14 cellular contexts compared by ENCODE assay signal in genomic region chr7:17062433-17063383, GRCh38.
DNase-seq lines count a peak whose midpoint lies in the region; ATAC-seq and TF ChIP-seq lines count a peak whose summit lies in the region.
"Had no signal": no experiment of that assay in that cellular context is flagged by ENCODE, and none has a peak within 500 bp of the region (broad histone marks: within the 10 kb centered on the region; RNA-seq: fewer than 3 reads in every experiment).

No MANE protein-coding gene starts in this region.

- intact Hi-C loops in activated naive CD4-positive, alpha-beta T cell treated with anti-CD3 and anti-CD28 coated beads for 36 hours (cut with micrococcal nuclease), result loop anchor here (1.0 to 5.0 kb wide), 5 partner anchors 75 to 468 kb away; partner anchors contain the start of gene AHR
- intact Hi-C loops in ascending aorta (cut with DNase I), result no loop called here

- H3K27ac Mint-ChIP-seq in activated naive CD4-positive, alpha-beta T cell treated with anti-CD3 and anti-CD28 coated beads for 36 hours, result no peak overlapping the region
- H3K27ac Mint-ChIP-seq: activated T-cell treated with anti-CD3 and anti-CD28 coated beads, Interleukin-2, amount 50 U/mL, for 72 hours; T-helper 2 cell treated with Interferon-gamma antibody and Interleukin-4, amounts not matched to agents 5 μg/mL and 100 μg/mL, for 36 hours had no signal

- POLR2A ChIA-PET in BJ (lab: Charles Lee), result no interaction called here

- CTCF ChIA-PET in BJ (lab: Yijun Ruan, JAX), result interaction anchor here (0.6 to 2.2 kb wide), 5 partner anchors 8 to 241 kb away, joined by 3 to 12 read pairs (median 3); no protein-coding TSS in a partner anchor
- CTCF ChIA-PET in activated naive CD4-positive, alpha-beta T cell treated with anti-CD3 and anti-CD28 coated beads for 36 hours (lab: Charles Lee), result interaction anchor here (0.9 to 3.8 kb wide), 9 partner anchors 9 to 239 kb away, joined by 3 to 15 read pairs (median 4); no protein-coding TSS in a partner anchor

- no peak overlapping the region for H3K27ac ChIP-seq in ascending aorta
- H3K27ac ChIP-seq: parathyroid adenoma, uterus had no signal

- peaks cover 2% of the 10 kb centered on the region for H3K4me1 Mint-ChIP-seq in activated naive CD4-positive, alpha-beta T cell treated with anti-CD3 and anti-CD28 coated beads for 36 hours (ENCODE audit: low read depth)

- H3K27me3 Mint-ChIP-seq in activated naive CD4-positive, alpha-beta T cell treated with anti-CD3 and anti-CD28 coated beads for 36 hours (ENCODE audit: low read depth), result no peaks in the 10 kb centered on the region

- DNase-seq in BJ (ENCODE audit: low read depth) (no peak), RKO (ENCODE audit: low spot score) (peak; percentile 33), fibroblast of peridontal ligament (ENCODE audit: extremely low read depth) (peak; percentile 34), NCI-H2171 (lab: John Stamatoyannopoulos, UW) (no peak), ascending aorta (ENCODE audit: low spot score in 2 of 2) (no peak)
- DNase-seq in activated naive CD4-positive, alpha-beta T cell treated with anti-CD3 and anti-CD28 coated beads for 36 hours, result no peak
- no peak for DNase-seq in stimulated activated CD4-positive, alpha-beta T cell treated with anti-CD3 and anti-CD28 coated beads, Interleukin-4, amount 100 ng/mL, for 24 hours
- DNase-seq: activated T-cell treated with anti-CD3 and anti-CD28 coated beads, Interleukin-2, amount 50 U/mL, for 72 hours; effector CD4-positive, alpha-beta T cell; NCI-H524 treated with DMSO at 0.1 percent for 48 hours; uterus had no signal

- H3K36me3 ChIP-seq in BJ (ENCODE audit: control insufficient read depth, insufficient read depth, low read length) (no peaks in the 10 kb centered on the region), ascending aorta (no peaks in the 10 kb centered on the region)
- H3K36me3 ChIP-seq: uterus had no signal

- no peak overlapping the region for H3K4me3 Mint-ChIP-seq in activated naive CD4-positive, alpha-beta T cell treated with anti-CD3 and anti-CD28 coated beads for 36 hours
- H3K4me3 Mint-ChIP-seq: activated T-cell treated with anti-CD3 and anti-CD28 coated beads, Interleukin-2, amount 50 U/mL, for 72 hours; T-helper 2 cell treated with Interferon-gamma antibody and Interleukin-4, amounts not matched to agents 5 μg/mL and 100 μg/mL, for 36 hours had no signal

- H3K4me3 ChIP-seq in BJ (ENCODE audit: low read depth, low read length), result no peak overlapping the region
- H3K4me3 ChIP-seq in ascending aorta, result no peak overlapping the region
- H3K4me3 ChIP-seq: uterus had no signal

- TF ChIP-seq CTCF in BJ (IDR thresholded peaks at IDR 0.05; ENCODE audit: insufficient read depth, low read depth, low read length) (0 out of 2 replicates have a peak, but pooled peaks have one; percentile 9), ascending aorta (IDR thresholded peaks at IDR 0.05) (peak in 1 of 3 experiments; percentile 18)

- H3K27me3 ChIP-seq in BJ (ENCODE audit: control insufficient read depth, insufficient read depth, low read length), result no peaks in the 10 kb centered on the region
- no peaks in the 10 kb centered on the region for H3K27me3 ChIP-seq in ascending aorta
- H3K27me3 ChIP-seq: uterus had no signal

- no peaks in the 10 kb centered on the region for H3K9me3 Mint-ChIP-seq in activated naive CD4-positive, alpha-beta T cell treated with anti-CD3 and anti-CD28 coated beads for 36 hours
- H3K9me3 Mint-ChIP-seq: activated T-cell treated with anti-CD3 and anti-CD28 coated beads, Interleukin-2, amount 50 U/mL, for 72 hours had no signal

- no peaks in the 10 kb centered on the region for H3K36me3 Mint-ChIP-seq in activated naive CD4-positive, alpha-beta T cell treated with anti-CD3 and anti-CD28 coated beads for 36 hours (ENCODE audit: low read depth)

- ATAC-seq in GM19463 (IDR thresholded peaks at IDR 0.05; ENCODE audit: unreplicated experiment), result peak; percentile 53
- ATAC-seq: activated T-cell treated with anti-CD3 and anti-CD28 coated beads, Interleukin-2, amount 50 U/mL, for 72 hours had no signal

- H3K9me3 ChIP-seq in ascending aorta, result no peaks in the 10 kb centered on the region
- H3K9me3 ChIP-seq: uterus had no signal

- H3K4me1 ChIP-seq in ascending aorta, result no peaks in the 10 kb centered on the region
- H3K4me1 ChIP-seq: parathyroid adenoma, uterus had no signal

Comparison
In these comparisons a context has a peak if more than half of its experiments do, and no peak if none do; other contexts are left out.
1. DNase-seq: peak in RKO (single experiment) and fibroblast of peridontal ligament (single experiment); none in BJ (single experiment), activated naive CD4-positive, alpha-beta T cell treated with anti-CD3 and anti-CD28 coated beads for 36 hours (single experiment), NCI-H2171 (single experiment), ascending aorta (0 of 2) and stimulated activated CD4-positive, alpha-beta T cell treated with anti-CD3 and anti-CD28 coated beads, Interleukin-4, amount 100 ng/mL, for 24 hours (single experiment).